Comparison of ENCODE assay signal across 30 cellular contexts in the genomic region with DNA sequence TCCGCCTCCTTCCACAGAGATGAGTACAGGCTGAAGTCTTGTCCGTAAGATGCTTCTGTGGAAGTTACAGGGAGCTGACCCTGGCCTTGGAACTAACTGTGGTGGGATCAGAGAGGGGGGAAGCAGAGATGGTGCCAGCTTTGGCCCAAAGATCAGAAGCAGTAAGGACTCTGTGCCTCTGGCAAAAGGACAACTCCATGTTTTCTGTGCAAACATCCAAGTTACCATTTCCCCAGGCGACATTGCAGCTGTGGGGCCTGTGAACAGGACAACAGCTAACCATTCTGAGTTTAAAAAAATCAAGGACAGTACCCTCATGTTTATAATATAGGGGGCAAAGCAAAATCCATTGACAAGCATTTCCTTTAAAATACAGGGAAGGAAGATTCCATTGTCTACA. TPM values are rescaled to one million over a fixed set of nuclear protein-coding genes. Genes with fewer than 3 reads are reported as not detected.
"Had no signal": no experiment of that assay in that cellular context is flagged by ENCODE, and none has a peak within 500 bp of the region (broad histone marks: within the 10 kb centered on the region; RNA-seq: fewer than 3 reads in every experiment).

No MANE protein-coding gene starts in this region.

- H3K4me3 ChIP-seq: adrenal gland, K562, SJCRH30, SK-N-MC had no signal

- H3K27me3 ChIP-seq: adrenal gland, SJCRH30 had no signal

- ATAC-seq: activated naive CD4-positive, alpha-beta T cell treated with anti-CD3 and anti-CD28 coated beads, Interleukin-2, amount 50 U/mL, for 72 hours; activated T-cell treated with anti-CD3 and anti-CD28 coated beads, Interleukin-2, amount 50 U/mL, for 4 hours; K562; Panc1 had no signal

- H3K27me3 Mint-ChIP-seq: activated B cell treated with CpG ODN at 0.5 μM for 24 hours, brain had no signal

- DNase-seq: activated B cell treated with CpG ODN at 0.5 μM for 24 hours; activated CD4-positive, alpha-beta memory T cell treated with anti-CD3 and anti-CD28 coated beads for 36 hours; activated CD4-positive, alpha-beta T cell treated with anti-CD3 and anti-CD28 coated beads for 4 hours; activated CD4-positive, alpha-beta T cell treated with anti-CD3 and anti-CD28 coated beads, Interleukin-2, amount 50 U/mL, for 1 hour; activated CD4-positive, CD25-positive, alpha-beta regulatory T cell treated with anti-CD3 and anti-CD28 coated beads, Interleukin-2, amount 50 U/mL, for 72 hours; activated CD8-positive, alpha-beta memory T cell treated with anti-CD3 and anti-CD28 coated beads, Interleukin-2, amount 50 U/mL, for 4 hours; activated gamma-delta T cell treated with Interleukin-2 at 50 U/mL for 16 hours; activated naive CD4-positive, alpha-beta T cell treated with anti-CD3 and anti-CD28 coated beads for 36 hours; activated T-cell treated with anti-CD3 and anti-CD28 coated beads for 4 hours; activated T-cell treated with anti-CD3 and anti-CD28 coated beads, Interleukin-2, amount 50 U/mL, for 4 hours; NCI-H1105; NCI-H1417 treated with DMSO at 0.1 percent for 48 hours; NCI-H1930; NCI-H345; NCI-H524 treated with DMSO at 0.1 percent for 48 hours; SHP77; SJCRH30 had no signal

- H3K4me1 Mint-ChIP-seq: brain had no signal

- H3K4me3 Mint-ChIP-seq: activated B cell treated with CpG ODN at 0.5 μM for 24 hours; activated CD4-positive, alpha-beta memory T cell treated with anti-CD3 and anti-CD28 coated beads for 36 hours; activated naive CD4-positive, alpha-beta T cell treated with anti-CD3 and anti-CD28 coated beads for 36 hours; activated T-cell treated with anti-CD3 and anti-CD28 coated beads, Interleukin-2, amount 50 U/mL, for 4 hours; activated T-helper 1 cell treated with anti-CD3 and anti-CD28 coated beads, Interleukin-12 subunit alpha, Interleukin-12 subunit beta, Interleukin-2, Interleukin-4 antibody, amounts not matched to agents 30 ng/mL and 10 ng/mL and 1 ng/mL, durations not matched to agents 14 hours and 24 hours and 36 hours; brain; T-helper 1 cell treated with Interleukin-12 subunit alpha and Interleukin-12 subunit beta and Interleukin-4 antibody, amounts not matched to agents 30 μg/mL and 1 μg/mL, for 36 hours; T-helper 2 cell treated with Interferon-gamma antibody and Interleukin-4, amounts not matched to agents 5 μg/mL and 100 μg/mL, for 36 hours had no signal

- H3K27ac ChIP-seq: adrenal gland, SJCRH30, SK-N-MC had no signal

- H3K4me1 ChIP-seq: adrenal gland, SJCRH30 had no signal

- H3K27ac Mint-ChIP-seq: activated CD4-positive, alpha-beta memory T cell treated with anti-CD3 and anti-CD28 coated beads for 36 hours; activated naive CD4-positive, alpha-beta T cell treated with anti-CD3 and anti-CD28 coated beads for 36 hours; activated T-helper 1 cell treated with anti-CD3 and anti-CD28 coated beads, Interleukin-12 subunit alpha, Interleukin-12 subunit beta, Interleukin-2, Interleukin-4 antibody, amounts not matched to agents 30 ng/mL and 10 ng/mL and 1 ng/mL, durations not matched to agents 14 hours and 24 hours and 36 hours; brain; T-helper 1 cell treated with Interleukin-12 subunit alpha and Interleukin-12 subunit beta and Interleukin-4 antibody, amounts not matched to agents 30 μg/mL and 1 μg/mL, for 36 hours; T-helper 2 cell treated with Interferon-gamma antibody and Interleukin-4, amounts not matched to agents 5 μg/mL and 100 μg/mL, for 36 hours had no signal

RNA-seq across cellular contexts. Expression of gene TEX35, which starts 38.4 kb away (rescaled TPM):
- total RNA-seq: activated B cell treated with CpG ODN at 0.5 μM for 24 hours; activated CD4-positive, alpha-beta memory T cell treated with anti-CD3 and anti-CD28 coated beads for 36 hours; activated naive CD4-positive, alpha-beta T cell treated with anti-CD3 and anti-CD28 coated beads for 36 hours; activated naive CD4-positive, alpha-beta T cell treated with anti-CD3 and anti-CD28 coated beads, Interleukin-2, amount 50 U/mL, for 72 hours; activated T-cell treated with anti-CD3 and anti-CD28 coated beads, Interleukin-2, amount 50 U/mL, for 4 hours; activated T-helper 1 cell treated with anti-CD3 and anti-CD28 coated beads, Interleukin-12 subunit alpha, Interleukin-12 subunit beta, Interleukin-2, Interleukin-4 antibody, amounts not matched to agents 30 ng/mL and 10 ng/mL and 1 ng/mL, durations not matched to agents 14 hours and 24 hours and 36 hours; adrenal gland; bronchial epithelial cell; K562; MCF 10A; NCI-H460; RPMI7951; SJCRH30 had no signal
- polyA plus RNA-seq: adrenal gland, K562 had no signal

RNA-seq across cellular contexts. Expression of gene CLEC20A, which starts 54.5 kb away (rescaled TPM):
- total RNA-seq: activated CD4-positive, alpha-beta memory T cell treated with anti-CD3 and anti-CD28 coated beads for 36 hours; activated naive CD4-positive, alpha-beta T cell treated with anti-CD3 and anti-CD28 coated beads for 36 hours; activated naive CD4-positive, alpha-beta T cell treated with anti-CD3 and anti-CD28 coated beads, Interleukin-2, amount 50 U/mL, for 72 hours; activated T-cell treated with anti-CD3 and anti-CD28 coated beads, Interleukin-2, amount 50 U/mL, for 4 hours; activated T-helper 1 cell treated with anti-CD3 and anti-CD28 coated beads, Interleukin-12 subunit alpha, Interleukin-12 subunit beta, Interleukin-2, Interleukin-4 antibody, amounts not matched to agents 30 ng/mL and 10 ng/mL and 1 ng/mL, durations not matched to agents 14 hours and 24 hours and 36 hours; adrenal gland; bronchial epithelial cell; K562; MCF 10A; NCI-H460; RPMI7951; SJCRH30 had no signal
- polyA plus RNA-seq: adrenal gland, K562 had no signal
